Comparison of ENCODE assay signal across 17 cellular contexts in the genomic region with DNA sequence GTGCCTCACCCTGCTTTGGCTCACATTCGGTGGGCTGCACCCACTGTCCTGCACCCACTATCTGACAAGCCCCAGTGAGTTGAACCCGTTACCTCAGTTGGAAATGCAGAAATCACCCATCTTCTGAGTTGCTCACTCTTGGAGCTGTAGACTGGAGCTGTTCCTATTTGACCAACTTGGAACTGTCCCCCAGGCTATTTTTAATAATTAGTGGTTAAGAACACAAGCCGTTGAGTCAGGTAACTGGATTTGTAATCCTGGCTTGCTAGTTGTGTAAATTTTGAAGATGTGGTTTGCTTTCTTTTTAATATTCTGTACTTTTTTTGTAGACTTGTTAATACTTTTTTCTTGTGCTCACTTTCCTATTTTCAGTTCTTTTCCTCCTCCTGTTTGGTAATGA.
"Had no signal": no experiment of that assay in that cellular context is flagged by ENCODE, and none has a peak within 500 bp of the region (broad histone marks: within the 10 kb centered on the region; RNA-seq: fewer than 3 reads in every experiment).

No MANE protein-coding gene starts in this region.

- H3K27ac ChIP-seq: adrenal gland, colonic mucosa, hepatocyte, ovary, tibial artery, vagina had no signal

- H3K4me1 ChIP-seq: adrenal gland, colonic mucosa, tibial artery, vagina had no signal

- ATAC-seq: activated CD8-positive, alpha-beta T cell treated with anti-CD3 and anti-CD28 coated beads for 36 hours; activated T-cell treated with anti-CD3 and anti-CD28 coated beads, Interleukin-2, amount 50 U/mL, for 4 hours; left lobe of liver; stimulated activated memory B cell treated with anti-CD40 and anti-IgM and Interleukin-4, amounts not matched to agents 10 μg/mL and 1 μg/mL and 100 μg/mL, for 72 hours had no signal

- DNase-seq: activated CD4-positive, alpha-beta T cell treated with anti-CD3 and anti-CD28 coated beads for 48 hours; activated CD8-positive, alpha-beta T cell treated with anti-CD3 and anti-CD28 coated beads for 36 hours; activated effector memory CD4-positive, alpha-beta T cell treated with Interleukin-2 at 50 U/mL for 16 hours; activated T-cell treated with anti-CD3 and anti-CD28 coated beads, Interleukin-2, amount 50 U/mL, for 4 hours; adrenal gland; central memory CD4-positive, alpha-beta T cell; colonic mucosa; naive B cell; ovary; stimulated activated CD4-positive, alpha-beta T cell treated with anti-CD3 and anti-CD28 coated beads, Interleukin-2, amount 100 ng/mL, for 48 hours; T-helper 2 cell; tibial artery had no signal

- H3K36me3 ChIP-seq: adrenal gland, colonic mucosa, ovary, tibial artery, vagina had no signal

- H3K27me3 ChIP-seq: adrenal gland, colonic mucosa, hepatocyte, ovary, tibial artery, vagina had no signal

- H3K4me3 ChIP-seq: adrenal gland, colonic mucosa, hepatocyte, ovary, tibial artery, vagina had no signal

- H3K9me3 ChIP-seq: adrenal gland, colonic mucosa, ovary, vagina had no signal

- FAIRE-seq: keratinocyte had no signal
